7 cellular contexts compared by ENCODE assay signal in genomic region chr19:9322201-9322600, GRCh38. TPM values are rescaled to one million over a fixed set of nuclear protein-coding genes. Genes with fewer than 3 reads are reported as not detected.
DNase-seq lines count a peak whose midpoint lies in the region; ATAC-seq and TF ChIP-seq lines count a peak whose summit lies in the region.
"Not testable (repeated sequence)": the region's sequence is repeated elsewhere in the genome, so short reads cannot be mapped to it uniquely, and the experiment has no call there.

No MANE protein-coding gene starts in this region.

- not testable (repeated sequence) for TF ChIP-seq CTCF in CD8-positive, alpha-beta T cell (IDR thresholded peaks at IDR 0.05); Loucy (conservative IDR thresholded peaks at IDR 0.05; ENCODE audit: low read length); chondrocyte (IDR thresholded peaks at IDR 0.05); nephron progenitor cell (IDR thresholded peaks at IDR 0.05)

- H3F3A ChIP-seq in Loucy (ENCODE audit: low read depth) = not testable (repeated sequence)

- peaks cover 13% of the 10 kb centered on the region for H3K9me3 Mint-ChIP-seq in CD8-positive, alpha-beta T cell
- H3K9me3 Mint-ChIP-seq in activated CD4-positive, alpha-beta T cell treated with anti-CD3 and anti-CD28 coated beads, Interleukin-2, amount 10 ng/mL, durations not matched to agents 7 days and 5 days = peaks cover 33% of the 10 kb centered on the region
- H3K9me3 Mint-ChIP-seq in activated T-helper 17 cell treated with anti-CD3 and anti-CD28 coated beads, Interleukin-2, amount 50 U/mL, for 72 hours = not testable (repeated sequence)
- H3K9me3 Mint-ChIP-seq in chondrocyte (ENCODE audit: low read depth) (peaks cover 31% of the 10 kb centered on the region), naive B cell (peaks cover 0 to 47% (median 32%) of the 10 kb centered on the region in 7 donors), nephron progenitor cell (peaks cover 77% of the 10 kb centered on the region)

- ATAC-seq in CD8-positive, alpha-beta T cell; activated T-helper 17 cell treated with anti-CD3 and anti-CD28 coated beads, Interleukin-2, amount 50 U/mL, for 72 hours (replicated peaks); naive B cell (ENCODE audit: low read depth in 2 of 2): not testable (repeated sequence)

- H3K27me3 ChIP-seq in CD8-positive, alpha-beta T cell (ENCODE audit: insufficient read depth, low read length); Loucy (ENCODE audit: insufficient read depth, low read length, poor library complexity, severe bottlenecking): not testable (repeated sequence)

- DNase-seq in CD8-positive, alpha-beta T cell; activated CD4-positive, alpha-beta T cell treated with anti-CD3 and anti-CD28 coated beads, Interleukin-2, amount 10 ng/mL, durations not matched to agents 7 days and 5 days; chondrocyte (ENCODE audit: low spot score); naive B cell; nephron progenitor cell: not testable (repeated sequence)

- H3K4me3 Mint-ChIP-seq in CD8-positive, alpha-beta T cell = peak overlapping the region; percentile 43
- peak overlapping the region; percentile 6 for H3K4me3 Mint-ChIP-seq in activated CD4-positive, alpha-beta T cell treated with anti-CD3 and anti-CD28 coated beads, Interleukin-2, amount 10 ng/mL, durations not matched to agents 7 days and 5 days
- peak overlapping the region; percentile 89 for H3K4me3 Mint-ChIP-seq in activated T-helper 17 cell treated with anti-CD3 and anti-CD28 coated beads, Interleukin-2, amount 50 U/mL, for 72 hours
- H3K4me3 Mint-ChIP-seq in chondrocyte (ENCODE audit: unreplicated experiment) (peak overlapping the region; percentile 40), naive B cell (peak overlapping the region in 7 of 8 donors; percentile 44 to 98 (median 95))
- H3K4me3 Mint-ChIP-seq in nephron progenitor cell = not testable (repeated sequence)

- intact Hi-C loops in CD8-positive, alpha-beta T cell (cut with DNase I, micrococcal nuclease) = loop anchor here (5.0 to 10.0 kb wide), 4 partner anchors 215 to 1243 kb away; partner anchors contain the start of genes CDKN2D (in 1 of the 2), KRI1 (in 1 of the 2), ZNF426 (in 1 of the 2) and ZNF562 (in 1 of the 2)

- not testable (repeated sequence) for H4K20me1 ChIP-seq in Loucy (ENCODE audit: insufficient read depth, low read length, poor library complexity, severe bottlenecking)

- H3K9ac ChIP-seq in Loucy (ENCODE audit: low read depth, low read length, poor library complexity, severe bottlenecking) = not testable (repeated sequence)

- H3K27ac Mint-ChIP-seq in CD8-positive, alpha-beta T cell = peak overlapping the region; percentile 60
- not testable (repeated sequence) for H3K27ac Mint-ChIP-seq in activated CD4-positive, alpha-beta T cell treated with anti-CD3 and anti-CD28 coated beads, Interleukin-2, amount 10 ng/mL, durations not matched to agents 7 days and 5 days; activated T-helper 17 cell treated with anti-CD3 and anti-CD28 coated beads, Interleukin-2, amount 50 U/mL, for 72 hours; chondrocyte (ENCODE audit: unreplicated experiment)
- peak overlapping the region in 1 of 6 donors; percentile 88 for H3K27ac Mint-ChIP-seq in naive B cell
- peak overlapping the region; percentile 29 for H3K27ac Mint-ChIP-seq in nephron progenitor cell

- CTCF ChIA-PET in CD8-positive, alpha-beta T cell (lab: Charles Lee) = interaction anchor here (2.1 to 2.7 kb wide), 3 partner anchors 9 to 117 kb away, joined by 8 to 15 read pairs (median 8); partner anchors contain the start of gene ZNF699
- CTCF ChIA-PET in activated CD4-positive, alpha-beta T cell treated with anti-CD3 and anti-CD28 coated beads, Interleukin-2, amount 10 ng/mL, durations not matched to agents 7 days and 5 days (lab: Charles Lee) = not testable (repeated sequence)

- H3K79me2 ChIP-seq in Loucy (ENCODE audit: insufficient read depth, low read length) = peaks cover 23% of the 10 kb centered on the region

- peaks cover 12% of the 10 kb centered on the region for H3K4me1 ChIP-seq in CD8-positive, alpha-beta T cell (ENCODE audit: insufficient read depth, low read length)
- peaks cover 27% of the 10 kb centered on the region for H3K4me1 ChIP-seq in Loucy (ENCODE audit: insufficient read depth, low read length, poor library complexity, severe bottlenecking)

- H3K9me2 ChIP-seq in Loucy (replicated peaks; ENCODE audit: low read depth, low read length) = not testable (repeated sequence)

- peak overlapping the region; percentile 81 for H3K4me2 ChIP-seq in Loucy (ENCODE audit: low read depth, low read length, poor library complexity, severe bottlenecking)

- not testable (repeated sequence) for H2AFZ ChIP-seq in Loucy (ENCODE audit: low read length)

- H3K4me3 ChIP-seq in CD8-positive, alpha-beta T cell (ENCODE audit: low read depth, low read length); Loucy (ENCODE audit: low read length, poor library complexity, severe bottlenecking): not testable (repeated sequence)

- not testable (repeated sequence) for H3K27me3 Mint-ChIP-seq in CD8-positive, alpha-beta T cell (ENCODE audit: low read depth); activated CD4-positive, alpha-beta T cell treated with anti-CD3 and anti-CD28 coated beads, Interleukin-2, amount 10 ng/mL, durations not matched to agents 7 days and 5 days; activated T-helper 17 cell treated with anti-CD3 and anti-CD28 coated beads, Interleukin-2, amount 50 U/mL, for 72 hours; chondrocyte (ENCODE audit: low read depth); naive B cell
- peaks cover 12% of the 10 kb centered on the region for H3K27me3 Mint-ChIP-seq in nephron progenitor cell (ENCODE audit: low read depth, poor library complexity)

- H3K9me3 ChIP-seq in CD8-positive, alpha-beta T cell (ENCODE audit: low read length); Loucy (ENCODE audit: insufficient read depth, low read depth, low read length): not testable (repeated sequence)

- not testable (repeated sequence) for H3K27ac ChIP-seq in CD8-positive, alpha-beta T cell (ENCODE audit: low read depth, low read length)

- POLR2A ChIA-PET in CD8-positive, alpha-beta T cell (lab: Charles Lee) = interaction anchor here (1.8 kb wide), 1 partner anchor 12 kb away, joined by 6 read pairs; the partner anchor contains the start of gene ZNF699
- POLR2A ChIA-PET in activated CD4-positive, alpha-beta T cell treated with anti-CD3 and anti-CD28 coated beads, Interleukin-2, amount 10 ng/mL, durations not matched to agents 7 days and 5 days (lab: Charles Lee) = not testable (repeated sequence)

- H3K36me3 Mint-ChIP-seq in CD8-positive, alpha-beta T cell = peaks cover 26% of the 10 kb centered on the region
- peaks cover 37% of the 10 kb centered on the region for H3K36me3 Mint-ChIP-seq in activated CD4-positive, alpha-beta T cell treated with anti-CD3 and anti-CD28 coated beads, Interleukin-2, amount 10 ng/mL, durations not matched to agents 7 days and 5 days (ENCODE audit: low read depth)
- H3K36me3 Mint-ChIP-seq in activated T-helper 17 cell treated with anti-CD3 and anti-CD28 coated beads, Interleukin-2, amount 50 U/mL, for 72 hours (ENCODE audit: low read depth) = peaks cover 27% of the 10 kb centered on the region
- H3K36me3 Mint-ChIP-seq in chondrocyte (ENCODE audit: low read depth) (peaks cover 15% of the 10 kb centered on the region), nephron progenitor cell (ENCODE audit: low read depth) (peaks cover 55% of the 10 kb centered on the region)
- H3K36me3 Mint-ChIP-seq in naive B cell = not testable (repeated sequence)

- H3K4me1 Mint-ChIP-seq in CD8-positive, alpha-beta T cell (ENCODE audit: low read depth) = peaks cover 31% of the 10 kb centered on the region
- H3K4me1 Mint-ChIP-seq in activated CD4-positive, alpha-beta T cell treated with anti-CD3 and anti-CD28 coated beads, Interleukin-2, amount 10 ng/mL, durations not matched to agents 7 days and 5 days = peaks cover 31% of the 10 kb centered on the region
- H3K4me1 Mint-ChIP-seq in activated T-helper 17 cell treated with anti-CD3 and anti-CD28 coated beads, Interleukin-2, amount 50 U/mL, for 72 hours; nephron progenitor cell: not testable (repeated sequence)
- H3K4me1 Mint-ChIP-seq in chondrocyte (ENCODE audit: low read depth) (peaks cover 11% of the 10 kb centered on the region), naive B cell (peaks cover 5 to 28% (median 20%) of the 10 kb centered on the region in 3 donors)

- H3K36me3 ChIP-seq in CD8-positive, alpha-beta T cell (ENCODE audit: insufficient read depth, low read length); Loucy (ENCODE audit: insufficient read depth, low read length): not testable (repeated sequence)

RNA-seq across cellular contexts. Expression of gene ZNF559, which starts 1.8 kb away (rescaled TPM):
- total RNA-seq in CD8-positive, alpha-beta T cell = 1 to 10 TPM; 4.0 to 4.5 TPM
- total RNA-seq in activated CD4-positive, alpha-beta T cell treated with anti-CD3 and anti-CD28 coated beads, Interleukin-2, amount 10 ng/mL, durations not matched to agents 7 days and 5 days = 10 to 100 TPM; 14.2 to 15.2 TPM
- 10 to 100 TPM in 1 of 2 donors, 1 to 10 TPM in 1; 3.9 to 14.3 TPM for total RNA-seq in activated T-helper 17 cell treated with anti-CD3 and anti-CD28 coated beads, Interleukin-2, amount 50 U/mL, for 72 hours
- total RNA-seq in chondrocyte = 9.9 to 16.6 TPM (median 10.8 TPM) in 3 replicates
- polyA plus RNA-seq in naive B cell (ENCODE audit: low read depth in 6 of 6) = 10 to 100 TPM; 40.6 to 62.3 (median 46.7) TPM

RNA-seq across cellular contexts. Expression of gene ZNF699, which starts 12.6 kb away (rescaled TPM):
- total RNA-seq in CD8-positive, alpha-beta T cell = 10 to 100 TPM; 15.1 to 16.0 TPM
- 10 to 100 TPM in 1 of 2 experiments, 1 to 10 TPM in 1; 9.2 to 10.6 TPM for total RNA-seq in activated CD4-positive, alpha-beta T cell treated with anti-CD3 and anti-CD28 coated beads, Interleukin-2, amount 10 ng/mL, durations not matched to agents 7 days and 5 days
- 1 to 10 TPM; 3.7 to 8.7 TPM for total RNA-seq in activated T-helper 17 cell treated with anti-CD3 and anti-CD28 coated beads, Interleukin-2, amount 50 U/mL, for 72 hours
- total RNA-seq in chondrocyte = 6.9 to 12.2 TPM (median 10.5 TPM) in 3 replicates
- polyA plus RNA-seq in naive B cell (ENCODE audit: low read depth in 6 of 6) = 10 to 100 TPM in 4 of 6 donors, 1 to 10 TPM in 2; 5.2 to 37.3 (median 11.3) TPM

RNA-seq across cellular contexts. Expression of gene ZNF177, which starts 40.6 kb away (rescaled TPM):
- under 1 TPM; 0.68 to 1.00 TPM for total RNA-seq in CD8-positive, alpha-beta T cell
- under 1 TPM; 0.69 to 0.75 TPM for total RNA-seq in activated CD4-positive, alpha-beta T cell treated with anti-CD3 and anti-CD28 coated beads, Interleukin-2, amount 10 ng/mL, durations not matched to agents 7 days and 5 days
- total RNA-seq in activated T-helper 17 cell treated with anti-CD3 and anti-CD28 coated beads, Interleukin-2, amount 50 U/mL, for 72 hours = 1 to 10 TPM in 1 of 2 donors, under 1 TPM in 1; 0.35 to 1.8 TPM
- 3.7 to 8.5 TPM (median 4.4 TPM) in 3 replicates for total RNA-seq in chondrocyte
- polyA plus RNA-seq in naive B cell (ENCODE audit: low read depth in 6 of 6) = 1 to 10 TPM in 5 of 6 donors, not detected in 1; 1.1 to 4.9 (median 1.4) TPM
